Comparison of ENCODE assay signal across 15 cellular contexts in the genomic region with DNA sequence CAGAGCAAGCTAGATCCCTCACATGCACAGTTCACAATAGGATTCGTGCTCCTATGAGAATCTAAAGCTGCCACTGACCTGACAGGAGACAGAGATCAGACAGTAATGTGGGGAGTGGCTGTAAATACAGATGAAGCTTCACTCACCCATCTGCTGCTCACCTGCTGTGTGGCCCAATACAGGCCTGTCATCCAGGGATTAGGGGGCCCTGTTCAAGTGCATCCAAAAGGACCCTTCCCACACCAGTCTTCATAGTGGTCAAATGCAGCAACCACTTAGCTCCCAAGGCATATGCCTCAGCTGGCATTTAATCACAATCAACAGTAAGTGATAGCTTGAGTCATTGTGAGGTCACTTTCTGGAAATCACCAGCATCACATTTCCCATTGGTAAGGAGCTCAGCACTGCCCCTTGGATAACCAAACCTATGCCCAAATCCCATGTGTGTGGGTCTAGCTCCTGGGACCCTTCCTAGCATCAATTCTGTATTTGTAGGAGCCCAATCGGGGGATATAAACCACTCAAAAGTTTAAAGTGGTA.
DNase-seq lines count a peak whose midpoint lies in the region; ATAC-seq and TF ChIP-seq lines count a peak whose summit lies in the region.
"Had no signal": no experiment of that assay in that cellular context is flagged by ENCODE, and none has a peak within 500 bp of the region (broad histone marks: within the 10 kb centered on the region; RNA-seq: fewer than 3 reads in every experiment).

No MANE protein-coding gene starts in this region.

- H3K9ac ChIP-seq in SK-N-SH = no peak overlapping the region
- H3K9ac ChIP-seq: BLaER1 had no signal

- no peak overlapping the region for H3K4me3 ChIP-seq in SK-N-SH (ENCODE audit: low read depth in 2 of 2, low read length in 1 of 2)
- H3K4me3 ChIP-seq in fibroblast of mammary gland (ENCODE audit: control insufficient read depth, low read depth, low read length) = no peak overlapping the region
- H3K4me3 ChIP-seq: BLaER1 had no signal

- H4K20me1 ChIP-seq in SK-N-SH (ENCODE audit: insufficient read depth) = no peaks in the 10 kb centered on the region
- H4K20me1 ChIP-seq: BLaER1 had no signal

- H3K9me3 ChIP-seq in SK-N-SH = no peaks in the 10 kb centered on the region
- H3K9me3 ChIP-seq: BLaER1 had no signal

- CTCF ChIA-PET in SK-N-SH (lab: Yijun Ruan, JAX) = no interaction called here

- H3K9me2 ChIP-seq in SK-N-SH = no peaks in the 10 kb centered on the region

- no peaks in the 10 kb centered on the region for H3K79me2 ChIP-seq in SK-N-SH (ENCODE audit: insufficient read depth)

- H2AFZ ChIP-seq in SK-N-SH (ENCODE audit: low read depth) = no peak overlapping the region

- TF ChIP-seq CTCF in SK-N-SH (IDR thresholded peaks at IDR 0.05) (no peak), fibroblast of mammary gland (conservative IDR thresholded peaks at IDR 0.05; ENCODE audit: control insufficient read depth, insufficient read depth, low read depth, low read length) (no peak)

- no peak for TF ChIP-seq EP300 in SK-N-SH (IDR thresholded peaks at IDR 0.05; ENCODE audit: borderline replicate concordance in 1 of 2, low read depth in 1 of 2, low read length in 1 of 2)

- WGBS in SK-N-SH (ENCODE audit: low lambda C conversion rate) = 42% methylated on average over 2 of the region's 2 CpGs

- no peaks in the 10 kb centered on the region for H3K27me3 ChIP-seq in SK-N-SH (ENCODE audit: insufficient read depth)
- H3K27me3 ChIP-seq: BLaER1 had no signal

- DNase-seq in SK-N-SH = no peak
- DNase-seq in RKO (ENCODE audit: low spot score) = peak; percentile 20
- peak; percentile 20 for DNase-seq in fibroblast of mammary gland (ENCODE audit: low read depth)
- no peak for DNase-seq in foreskin melanocyte
- no peak for DNase-seq in CD1c-positive myeloid dendritic cell (ENCODE audit: extremely low spot score)
- DNase-seq in NCI-H1930 (lab: John Stamatoyannopoulos, UW) = no peak
- DNase-seq: AML-193; CD4-positive, CD25-positive, alpha-beta regulatory T cell; DMS53; GF-D8; GOT3; H9 had no signal

- TF ChIP-seq RAD21 in SK-N-SH (IDR thresholded peaks at IDR 0.05; ENCODE audit: low read length) = no peak

- H3K4me2 ChIP-seq in SK-N-SH = no peak overlapping the region
- H3K4me2 ChIP-seq: BLaER1 had no signal

- H3K36me3 ChIP-seq in SK-N-SH (replicated peaks in 1 of 2; ENCODE audit: control insufficient read depth in 1 of 2, insufficient read depth in 2 of 2, low read length in 1 of 2) = no peaks in the 10 kb centered on the region
- H3K36me3 ChIP-seq: BLaER1 had no signal

- H3F3A ChIP-seq in SK-N-SH (replicated peaks; ENCODE audit: insufficient read depth) = no peaks in the 10 kb centered on the region

- H3K27ac ChIP-seq in SK-N-SH (ENCODE audit: low read depth in 2 of 2, low read length in 1 of 2) = no peak overlapping the region
- H3K27ac ChIP-seq: 22Rv1, BLaER1 had no signal

- no peak for ATAC-seq in SK-N-SH treated with all-trans-retinoic acid at 6 μM for 48 hours

- POLR2A ChIA-PET in SK-N-SH (lab: Yijun Ruan, JAX) = no interaction called here

- H3K4me1 ChIP-seq in SK-N-SH (ENCODE audit: control insufficient read depth in 1 of 2, insufficient read depth in 2 of 2, low read depth in 1 of 2, low read length in 1 of 2) = no peaks in the 10 kb centered on the region
- H3K4me1 ChIP-seq: BLaER1 had no signal

TF ChIP-seq in SK-N-SH, 30 proteins besides CTCF, POLR2A, EP300 and RAD21:
- TF ChIP-seq, protein P1, sequence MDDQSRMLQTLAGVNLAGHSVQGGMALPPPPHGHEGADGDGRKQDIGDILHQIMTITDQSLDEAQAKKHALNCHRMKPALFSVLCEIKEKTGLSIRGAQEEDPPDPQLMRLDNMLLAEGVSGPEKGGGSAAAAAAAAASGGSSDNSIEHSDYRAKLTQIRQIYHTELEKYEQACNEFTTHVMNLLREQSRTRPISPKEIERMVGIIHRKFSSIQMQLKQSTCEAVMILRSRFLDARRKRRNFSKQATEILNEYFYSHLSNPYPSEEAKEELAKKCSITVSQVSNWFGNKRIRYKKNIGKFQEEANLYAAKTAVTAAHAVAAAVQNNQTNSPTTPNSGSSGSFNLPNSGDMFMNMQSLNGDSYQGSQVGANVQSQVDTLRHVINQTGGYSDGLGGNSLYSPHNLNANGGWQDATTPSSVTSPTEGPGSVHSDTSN (IDR thresholded peaks at IDR 0.05) = 0 out of 2 replicates have a peak, but pooled peaks have one; percentile 15
- TF ChIP-seq TCF12 (IDR thresholded peaks at IDR 0.05) (no peak), RXRA (IDR thresholded peaks at IDR 0.05; ENCODE audit: borderline replicate concordance, low read depth) (no peak), RFX5 (IDR thresholded peaks at IDR 0.05; ENCODE audit: low read length) (no peak), YY1 (IDR thresholded peaks at IDR 0.05; ENCODE audit: low read depth) (no peak), ELF1 (IDR thresholded peaks at IDR 0.05) (no peak), RCOR1 (IDR thresholded peaks at IDR 0.05; ENCODE audit: low read length) (no peak)
TF ChIP-seq in SK-N-SH: peak in this region for 1.

TF ChIP-seq in SK-N-SH treated with all-trans-retinoic acid at 6 μM for 48 hours, 23 proteins besides CTCF, POLR2A, EP300 and RAD21:
- no peak for TF ChIP-seq RARB (CRISPR knock-in tag; IDR thresholded peaks at IDR 0.05)

Comparison
In these comparisons a context has a peak if more than half of its experiments do, and no peak if none do; other contexts are left out.
1. DNase-seq: peak in RKO (single experiment) and fibroblast of mammary gland (single experiment); none in SK-N-SH (single experiment), foreskin melanocyte (single experiment), CD1c-positive myeloid dendritic cell (single experiment) and NCI-H1930 (0 of 2).